Comparison of ENCODE assay signal across 8 cellular contexts in the genomic region with DNA sequence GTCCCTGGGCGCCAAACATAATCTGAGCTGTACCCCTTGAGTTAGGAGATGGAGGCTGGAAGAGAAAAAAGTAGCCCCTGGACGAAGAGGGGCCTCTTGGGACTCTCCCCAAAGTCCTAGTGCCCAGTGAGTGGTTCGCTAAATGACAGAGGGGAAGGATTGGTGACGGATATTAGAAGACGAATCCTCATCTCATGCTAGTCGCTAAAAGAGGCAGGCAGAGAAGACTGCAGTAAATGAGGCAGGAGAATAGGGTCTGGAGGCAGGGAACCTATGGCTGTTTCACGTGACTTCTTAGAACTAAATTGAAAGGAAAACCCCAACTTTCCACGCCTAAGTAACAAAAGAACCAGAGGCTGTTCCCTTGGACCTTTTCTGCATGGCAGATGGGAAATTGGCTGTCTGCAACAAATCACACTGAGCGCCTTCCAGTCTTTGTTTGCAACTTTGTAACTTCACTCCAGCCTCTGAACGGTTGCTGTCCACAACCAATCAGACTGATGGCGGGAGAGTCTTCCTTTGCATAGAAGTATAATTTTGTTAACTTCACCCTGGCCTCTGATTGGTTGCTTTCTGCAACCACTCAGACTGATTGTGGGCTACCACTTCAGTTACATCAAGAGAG. TPM values are rescaled to one million over a fixed set of nuclear protein-coding genes. Genes with fewer than 3 reads are reported as not detected.
DNase-seq lines count a peak whose midpoint lies in the region; ATAC-seq and TF ChIP-seq lines count a peak whose summit lies in the region.

No MANE protein-coding gene starts in this region.

- peaks cover 29% of the 10 kb centered on the region for H3K36me3 Mint-ChIP-seq in activated CD4-positive, alpha-beta T cell treated with anti-CD3 and anti-CD28 coated beads for 36 hours (ENCODE audit: low read depth)
- H3K36me3 Mint-ChIP-seq in glutamatergic neuron (ENCODE audit: unreplicated experiment): no peaks in the 10 kb centered on the region

- H3K27ac ChIP-seq in SJSA1: peak overlapping the region; percentile 97
- H3K27ac ChIP-seq in stomach: peak overlapping the region in 4 of 5 donors; percentile 64 to 89 (median 78)

- no peaks in the 10 kb centered on the region for H3K9me3 Mint-ChIP-seq in activated CD4-positive, alpha-beta T cell treated with anti-CD3 and anti-CD28 coated beads for 36 hours (ENCODE audit: low read depth)
- H3K9me3 Mint-ChIP-seq in glutamatergic neuron (ENCODE audit: unreplicated experiment): peaks cover 5% of the 10 kb centered on the region

- WGBS in stomach, 5 donors: 63 to 79% (median 68%) methylated on average over 11 of the region's 11 CpGs

- CTCF ChIA-PET in activated CD4-positive, alpha-beta T cell treated with anti-CD3 and anti-CD28 coated beads for 36 hours (lab: Charles Lee): interaction anchor here (0.6 kb wide), 2 partner anchors 33 to 72 kb away, joined by 3 read pairs; no protein-coding TSS in a partner anchor

- no peak for TF ChIP-seq POLR2A in stomach (IDR thresholded peaks at IDR 0.05)

- peak; percentile 18 for DNase-seq in activated CD4-positive, alpha-beta T cell treated with anti-CD3 and anti-CD28 coated beads for 36 hours
- DNase-seq in activated CD4-positive, alpha-beta T cell treated with anti-CD3 and anti-CD28 coated beads for 4 hours: no peak
- DNase-seq in SJSA1 (ENCODE audit: low read depth in 1 of 2, low spot score in 2 of 2) (no peak), glutamatergic neuron (no peak), stomach (no peak), KBM-7 (no peak), SKM-1 (lab: John Stamatoyannopoulos, UW; ENCODE audit: unreplicated experiment) (no peak)

- peak overlapping the region; percentile 95 for H3K4me3 Mint-ChIP-seq in activated CD4-positive, alpha-beta T cell treated with anti-CD3 and anti-CD28 coated beads for 36 hours
- H3K4me3 Mint-ChIP-seq in glutamatergic neuron (ENCODE audit: unreplicated experiment): peak overlapping the region; percentile 99

- H3K4me1 Mint-ChIP-seq in activated CD4-positive, alpha-beta T cell treated with anti-CD3 and anti-CD28 coated beads for 36 hours: peaks cover 23% of the 10 kb centered on the region
- H3K4me1 Mint-ChIP-seq in glutamatergic neuron (ENCODE audit: low read depth, unreplicated experiment): peaks cover 1% of the 10 kb centered on the region

- intact Hi-C loops in activated CD4-positive, alpha-beta T cell treated with anti-CD3 and anti-CD28 coated beads for 36 hours (cut with DNase I, micrococcal nuclease): loop anchor here in 1 of 2 experiments (1.0 to 2.0 kb wide), 5 partner anchors 83 to 1142 kb away; a partner anchor contains a TSS
- intact Hi-C loops in stomach (cut with DNase I; ENCODE audit: low total_unique reads): no loop called here

- H3K9me3 ChIP-seq in SJSA1 (replicated peaks) (no peaks in the 10 kb centered on the region), stomach (no peaks in the 10 kb centered on the region)

- peak overlapping the region; percentile 100 for H3K27ac Mint-ChIP-seq in activated CD4-positive, alpha-beta T cell treated with anti-CD3 and anti-CD28 coated beads for 36 hours
- peak overlapping the region; percentile 97 for H3K27ac Mint-ChIP-seq in glutamatergic neuron (ENCODE audit: unreplicated experiment)

- H3K27me3 ChIP-seq in SJSA1 (replicated peaks) (no peaks in the 10 kb centered on the region), stomach (no peaks in the 10 kb centered on the region)

- no peak for TF ChIP-seq EP300 in stomach (IDR thresholded peaks at IDR 0.05)

- no peak for TF ChIP-seq CTCF in glutamatergic neuron (IDR thresholded peaks at IDR 0.05; ENCODE audit: partially characterized antibody, unreplicated experiment)
- no peak for TF ChIP-seq CTCF in stomach (IDR thresholded peaks at IDR 0.05)

- peaks cover 12% of the 10 kb centered on the region for H3K4me1 ChIP-seq in SJSA1 (replicated peaks)
- H3K4me1 ChIP-seq in stomach: peaks cover 7 to 29% (median 21%) of the 10 kb centered on the region in 4 donors

- ATAC-seq in activated CD4-positive, alpha-beta T cell treated with anti-CD3 and anti-CD28 coated beads for 36 hours: no peak
- no peak for ATAC-seq in GM18909 (IDR thresholded peaks at IDR 0.05; ENCODE audit: poor library complexity, unreplicated experiment)

- peak overlapping the region; percentile 69 for H3K4me3 ChIP-seq in SJSA1
- H3K4me3 ChIP-seq in stomach: peak overlapping the region; percentile 76 to 100 (median 92)

- in situ Hi-C loops in KBM-7 (cut with MboI; ENCODE audit: low pct_unique_long_range_greater_than_20kb, low sequenced_read_pairs): no loop called here

- H3K27me3 Mint-ChIP-seq in activated CD4-positive, alpha-beta T cell treated with anti-CD3 and anti-CD28 coated beads for 36 hours: no peaks in the 10 kb centered on the region
- no peaks in the 10 kb centered on the region for H3K27me3 Mint-ChIP-seq in glutamatergic neuron (ENCODE audit: unreplicated experiment)

- POLR2A ChIA-PET in activated CD4-positive, alpha-beta T cell treated with anti-CD3 and anti-CD28 coated beads for 36 hours (lab: Charles Lee): interaction anchor here (1.0 to 1.7 kb wide), 3 partner anchors 15 to 1143 kb away, joined by 3 to 12 read pairs (median 4); a partner anchor contains a TSS

- H3K36me3 ChIP-seq in SJSA1 (peaks cover 23% of the 10 kb centered on the region), stomach (no peaks in the 10 kb centered on the region)

RNA-seq across cellular contexts. Expression of a gene that starts 0.7 kb away (rescaled TPM):
- 10 to 100 TPM; 39.5 to 43.2 TPM for total RNA-seq in activated CD4-positive, alpha-beta T cell treated with anti-CD3 and anti-CD28 coated beads for 36 hours
- 28.5 and 37.7 TPM in 2 replicates for total RNA-seq in SJSA1 (2014; rRNA removed; shearing (Covaris generic))
- total RNA-seq in glutamatergic neuron (ENCODE audit: unreplicated experiment): 4.9 TPM
- total RNA-seq in stomach: 10 to 100 TPM in 1 of 5 donors, 1 to 10 TPM in 4; 1.8 to 13.0 (median 6.2) TPM
- polyA plus RNA-seq in stomach: 1 to 10 TPM; 1.5 to 2.0 (median 2.0) TPM
